ENCODE assay signal across 24 cellular contexts in genomic region chr6:168419569-168419968, GRCh38. TPM values are rescaled to one million over a fixed set of nuclear protein-coding genes. Genes with fewer than 3 reads are reported as not detected.
"Had no signal": no experiment of that assay in that cellular context is flagged by ENCODE, and none has a peak within 500 bp of the region (broad histone marks: within the 10 kb centered on the region; RNA-seq: fewer than 3 reads in every experiment).

No MANE protein-coding gene starts in this region.

- H3K9me3 ChIP-seq: SJCRH30 had no signal

- H3K36me3 ChIP-seq: SJCRH30 had no signal

- H3K27ac ChIP-seq: SJCRH30 had no signal

- H3K4me1 ChIP-seq: SJCRH30 had no signal

- DNase-seq: KBM-7, NCI-H1092, NCI-H1105 treated with DMSO at 0.1 percent for 48 hours, NCI-H1417 treated with DMSO at 0.1 percent for 48 hours, NCI-H146, NCI-H1694 treated with DMSO at 0.1 percent for 48 hours, NCI-H1930, NCI-H2081, NCI-H2107, NCI-H2227 treated with DMSO at 0.1 percent for 48 hours, NCI-H524 treated with DMSO at 0.1 percent for 48 hours, NCI-H69, NCI-H774, PC-3, SHP77 treated with DMSO at 0.1 percent for 48 hours, SJCRH30 had no signal

- H3K4me3 ChIP-seq: SJCRH30 had no signal

- ATAC-seq: Panc1, PC-3, Right ventricle myocardium inferior, SK-N-SH treated with all-trans-retinoic acid at 6 μM for 48 hours had no signal

RNA-seq across cellular contexts. Expression of gene SMOC2, which starts 21.4 kb away (rescaled TPM):
- total RNA-seq: HT-29, LHCN-M2, MCF 10A, NCI-H460, PC-3, RPMI7951, SJCRH30 had no signal
